ENCODE assay signal across 24 cellular contexts in the genomic region with DNA sequence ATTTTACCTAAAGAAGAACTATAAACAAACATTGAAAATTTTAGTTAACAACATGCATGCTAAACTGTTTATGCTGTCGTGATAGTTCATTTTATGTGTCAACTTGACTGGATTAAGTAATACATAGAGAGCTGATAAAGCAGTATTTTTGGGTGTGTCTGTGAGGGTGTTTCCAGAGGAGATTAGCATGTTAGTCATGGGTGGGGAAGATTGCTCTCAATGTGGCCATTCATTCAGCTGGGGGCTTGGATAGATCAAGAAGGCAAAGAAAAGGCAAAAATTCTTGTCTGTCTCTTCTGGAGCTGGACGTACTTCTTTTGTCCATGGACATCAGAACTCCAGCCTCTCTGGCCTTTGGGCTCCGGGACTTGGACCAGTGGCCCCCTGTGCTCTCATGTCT.
"Had no signal": no experiment of that assay in that cellular context is flagged by ENCODE, and none has a peak within 500 bp of the region (broad histone marks: within the 10 kb centered on the region; RNA-seq: fewer than 3 reads in every experiment).

No MANE protein-coding gene starts in this region.

- H2AFZ ChIP-seq: hepatocyte had no signal

- H3K27me3 Mint-ChIP-seq: naive thymus-derived CD8-positive, alpha-beta T cell had no signal

- FAIRE-seq: endometrium, islet of Langerhans had no signal

- H3K36me3 Mint-ChIP-seq: naive thymus-derived CD8-positive, alpha-beta T cell had no signal

- H3K36me3 ChIP-seq: esophagus squamous epithelium, spleen, stomach, thoracic aorta, transverse colon had no signal

- H3K27ac ChIP-seq: dorsolateral prefrontal cortex, epithelial cell of prostate, esophagus squamous epithelium, hepatocyte, spleen, stomach, thoracic aorta, transverse colon had no signal

- ATAC-seq: left lobe of liver; mucosa of descending colon; naive thymus-derived CD8-positive, alpha-beta T cell; sciatic nerve had no signal

- DNase-seq: cortex of kidney; dorsolateral prefrontal cortex; effector CD8-positive, alpha-beta T cell; esophagus squamous epithelium; foreskin melanocyte; head of caudate nucleus; mucosa of descending colon; naive thymus-derived CD8-positive, alpha-beta T cell; posterior cingulate gyrus; spleen; stimulated activated CD4-positive, alpha-beta T cell treated with anti-CD3 and anti-CD28 coated beads, Interleukin-15, amount 100 ng/mL, for 24 hours; stimulated activated CD4-positive, alpha-beta T cell treated with anti-CD3 and anti-CD28 coated beads, Interleukin-1b, Interleukin-23, amount 100 ng/mL, for 48 hours; stimulated activated naive CD4-positive, alpha-beta T cell; stomach; substantia nigra; transverse colon had no signal

- H3K4me3 ChIP-seq: dorsolateral prefrontal cortex, esophagus squamous epithelium, hepatocyte, mucosa of descending colon, spleen, stomach, thoracic aorta, transverse colon had no signal

- H3K4me3 Mint-ChIP-seq: naive thymus-derived CD8-positive, alpha-beta T cell; neural crest cell had no signal

- H3K4me1 Mint-ChIP-seq: naive thymus-derived CD8-positive, alpha-beta T cell; neural crest cell had no signal

- H3K4me2 ChIP-seq: hepatocyte had no signal

- H3K27me3 ChIP-seq: dorsolateral prefrontal cortex, esophagus squamous epithelium, hepatocyte, spleen, stomach, transverse colon had no signal

- H3K9me3 ChIP-seq: esophagus squamous epithelium, mucosa of descending colon, spleen, stomach, thoracic aorta, transverse colon had no signal

- H3K4me1 ChIP-seq: esophagus squamous epithelium, spleen, stomach, transverse colon had no signal

- H3K79me2 ChIP-seq: hepatocyte had no signal
